Comparison of ENCODE assay signal across 1 cellular context in the genomic region with DNA sequence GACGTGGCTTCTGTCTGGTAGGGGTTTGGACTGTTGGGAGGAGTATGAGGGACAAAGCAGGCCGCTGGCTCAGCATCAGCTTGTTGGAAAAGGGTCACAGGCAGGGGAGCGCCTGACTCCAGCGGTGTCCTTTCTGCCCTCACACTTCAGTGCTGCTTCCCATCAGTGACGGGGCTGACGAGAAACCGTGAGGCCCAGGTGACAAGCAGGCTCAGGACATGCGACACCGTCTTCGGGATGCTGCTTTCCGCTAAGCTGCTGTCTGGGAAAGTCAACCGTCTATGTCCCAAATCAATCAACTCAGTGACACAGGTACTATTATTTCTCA.
TF ChIP-seq lines count a peak whose summit lies in the region.

No MANE protein-coding gene starts in this region.

TF ChIP-seq in IMR-90, 13 proteins besides CTCF, POLR2A, EP300 and RAD21 (continued from another document):
- TF ChIP-seq, protein P1, sequence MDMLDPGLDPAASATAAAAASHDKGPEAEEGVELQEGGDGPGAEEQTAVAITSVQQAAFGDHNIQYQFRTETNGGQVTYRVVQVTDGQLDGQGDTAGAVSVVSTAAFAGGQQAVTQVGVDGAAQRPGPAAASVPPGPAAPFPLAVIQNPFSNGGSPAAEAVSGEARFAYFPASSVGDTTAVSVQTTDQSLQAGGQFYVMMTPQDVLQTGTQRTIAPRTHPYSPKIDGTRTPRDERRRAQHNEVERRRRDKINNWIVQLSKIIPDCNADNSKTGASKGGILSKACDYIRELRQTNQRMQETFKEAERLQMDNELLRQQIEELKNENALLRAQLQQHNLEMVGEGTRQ (IDR thresholded peaks at IDR 0.05; ENCODE audit: low read depth, low read length) = no peak
- TF ChIP-seq MXI1 (IDR thresholded peaks at IDR 0.05; ENCODE audit: borderline replicate concordance, low read depth, low read length) = no peak
- no peak for TF ChIP-seq NFE2L2 (IDR thresholded peaks at IDR 0.05; ENCODE audit: low read depth, low read length)
- TF ChIP-seq ELK1 (IDR thresholded peaks at IDR 0.05; ENCODE audit: borderline replicate concordance, low read depth, low read length) = no peak
- no peak for TF ChIP-seq BHLHE40 (IDR thresholded peaks at IDR 0.05; ENCODE audit: low read depth, low read length)
- no peak for TF ChIP-seq MAZ (IDR thresholded peaks at IDR 0.05; ENCODE audit: borderline replicate concordance, low read depth, low read length)
- TF ChIP-seq CEBPB (IDR thresholded peaks at IDR 0.05; ENCODE audit: low read depth, low read length) = no peak
- no peak for TF ChIP-seq RFX5 (IDR thresholded peaks at IDR 0.05; ENCODE audit: low read depth, low read length)
